In the genomic region with DNA sequence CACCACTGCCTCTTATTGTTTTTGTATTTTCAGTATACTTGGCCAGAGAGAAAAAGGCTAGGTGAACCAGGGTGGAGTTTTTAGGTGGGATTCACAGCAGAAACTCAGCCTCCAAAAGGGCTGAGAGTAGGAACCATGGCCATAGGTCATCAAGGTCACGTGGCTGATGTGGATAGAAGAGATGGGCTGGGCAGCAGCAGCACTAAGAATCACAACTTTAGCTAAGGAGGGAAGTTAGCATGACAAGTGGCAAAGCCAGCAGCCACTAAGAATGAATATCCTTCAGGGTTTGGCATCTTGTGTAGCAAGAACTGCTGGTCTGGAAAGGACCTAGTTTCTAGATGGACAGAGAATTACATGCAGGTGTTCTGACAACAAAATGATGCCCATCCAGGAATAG, we compare ENCODE assay signal across 29 cellular contexts. TPM values are rescaled to one million over a fixed set of nuclear protein-coding genes. Genes with fewer than 3 reads are reported as not detected.
"Had no signal": no experiment of that assay in that cellular context is flagged by ENCODE, and none has a peak within 500 bp of the region (broad histone marks: within the 10 kb centered on the region; RNA-seq: fewer than 3 reads in every experiment).

No MANE protein-coding gene starts in this region.

- H3K27me3 ChIP-seq: neural progenitor cell, ovary, right lobe of liver, sigmoid colon, suprapubic skin, testis, tibial nerve, upper lobe of left lung, vagina had no signal

- H3K27ac ChIP-seq: neural progenitor cell, ovary, prostate gland, right lobe of liver, sigmoid colon, suprapubic skin, testis, tibial nerve, upper lobe of left lung, vagina had no signal

- H3K27ac Mint-ChIP-seq: naive thymus-derived CD4-positive, alpha-beta T cell; natural killer cell; nephron; neural progenitor cell; stimulated activated memory B cell treated with anti-CD40 and anti-IgM and Interleukin-4, amounts not matched to agents 10 μg/mL and 1 μg/mL and 100 μg/mL, for 72 hours; stimulated activated naive CD8-positive, alpha-beta T cell treated with anti-CD3 and anti-CD28 coated beads, Interleukin-15, amount 100 ng/mL, for 72 hours had no signal

- H3K4me3 ChIP-seq: neural progenitor cell, ovary, prostate gland, right lobe of liver, sigmoid colon, suprapubic skin, testis, tibial nerve, upper lobe of left lung, vagina had no signal

- DNase-seq: naive thymus-derived CD4-positive, alpha-beta T cell; natural killer cell; occipital lobe; ovary; retina; right cardiac atrium; right lobe of liver; sigmoid colon; small intestine; stimulated activated CD4-positive, alpha-beta T cell treated with anti-CD3 and anti-CD28 coated beads, Interleukin-15, amount 100 ng/mL, for 24 hours; stimulated activated CD4-positive, alpha-beta T cell treated with anti-CD3 and anti-CD28 coated beads, Interleukin-2, amount 100 ng/mL, for 24 hours; stimulated activated CD4-positive, alpha-beta T cell treated with anti-CD3 and anti-CD28 coated beads, Interleukin-2, amount 100 ng/mL, for 48 hours; stimulated activated CD4-positive, alpha-beta T cell treated with anti-CD3 and anti-CD28 coated beads, Interleukin-4, amount 100 ng/mL, for 4 hours; stimulated activated CD8-positive, alpha-beta memory T cell treated with anti-CD3 and anti-CD28 coated beads, Interleukin-4, amount 100 ng/mL, for 48 hours; stimulated activated naive CD4-positive, alpha-beta T cell; stimulated activated naive CD8-positive, alpha-beta T cell treated with anti-CD3 and anti-CD28 coated beads, Interleukin-15, amount 100 ng/mL, for 72 hours; stimulated activated naive CD8-positive, alpha-beta T cell treated with anti-CD3 and anti-CD28 coated beads, Interleukin-15, Interleukin-2, amounts not matched to agents 100 U/mL and 50 U/mL, for 24 hours; substantia nigra; testis; trophoblast cell; upper lobe of left lung had no signal

- H3K27me3 Mint-ChIP-seq: stimulated activated memory B cell treated with anti-CD40 and anti-IgM and Interleukin-4, amounts not matched to agents 10 μg/mL and 1 μg/mL and 100 μg/mL, for 72 hours; stimulated activated naive CD8-positive, alpha-beta T cell treated with anti-CD3 and anti-CD28 coated beads, Interleukin-15, amount 100 ng/mL, for 72 hours had no signal

- H3K4me3 Mint-ChIP-seq: naive thymus-derived CD4-positive, alpha-beta T cell; natural killer cell; nephron; neural progenitor cell; stimulated activated memory B cell treated with anti-CD40 and anti-IgM and Interleukin-4, amounts not matched to agents 10 μg/mL and 1 μg/mL and 100 μg/mL, for 72 hours; stimulated activated naive CD8-positive, alpha-beta T cell treated with anti-CD3 and anti-CD28 coated beads, Interleukin-15, amount 100 ng/mL, for 72 hours had no signal

- H3K36me3 Mint-ChIP-seq: natural killer cell; neural progenitor cell; stimulated activated memory B cell treated with anti-CD40 and anti-IgM and Interleukin-4, amounts not matched to agents 10 μg/mL and 1 μg/mL and 100 μg/mL, for 72 hours had no signal

- FAIRE-seq: small intestine, urothelium cell line had no signal

- H3K9me3 ChIP-seq: ovary, prostate gland, right lobe of liver, sigmoid colon, suprapubic skin, testis, tibial nerve, vagina had no signal

- H2AFZ ChIP-seq: neural progenitor cell had no signal

- H3K9ac ChIP-seq: neural progenitor cell had no signal

- H3K4me1 ChIP-seq: prostate gland, right lobe of liver, sigmoid colon, suprapubic skin, testis, tibial nerve, upper lobe of left lung, vagina had no signal

- H3K9me3 Mint-ChIP-seq: natural killer cell; stimulated activated memory B cell treated with anti-CD40 and anti-IgM and Interleukin-4, amounts not matched to agents 10 μg/mL and 1 μg/mL and 100 μg/mL, for 72 hours; stimulated activated naive CD8-positive, alpha-beta T cell treated with anti-CD3 and anti-CD28 coated beads, Interleukin-15, amount 100 ng/mL, for 72 hours had no signal

- H3K36me3 ChIP-seq: neural progenitor cell, ovary, prostate gland, right lobe of liver, sigmoid colon, suprapubic skin, tibial nerve, upper lobe of left lung, vagina had no signal

- H3K4me2 ChIP-seq: neural progenitor cell had no signal

- H3K4me1 Mint-ChIP-seq: naive thymus-derived CD4-positive, alpha-beta T cell; natural killer cell; nephron; stimulated activated naive CD8-positive, alpha-beta T cell treated with anti-CD3 and anti-CD28 coated beads, Interleukin-15, amount 100 ng/mL, for 72 hours had no signal

- ATAC-seq: naive thymus-derived CD4-positive, alpha-beta T cell; natural killer cell; right cardiac atrium; right lobe of liver; stimulated activated memory B cell treated with anti-CD40 and anti-IgM and Interleukin-4, amounts not matched to agents 10 μg/mL and 1 μg/mL and 100 μg/mL, for 72 hours; stimulated activated naive CD8-positive, alpha-beta T cell treated with anti-CD3 and anti-CD28 coated beads, Interleukin-15, amount 100 ng/mL, for 72 hours; stimulated activated naive CD8-positive, alpha-beta T cell treated with anti-CD3 and anti-CD28 coated beads, Interleukin-15, Interleukin-2, amounts not matched to agents 100 U/mL and 50 U/mL, for 24 hours had no signal

RNA-seq across cellular contexts. Expression of a gene that starts 43.2 kb away (rescaled TPM):
- total RNA-seq: tibial nerve had no signal
